25 cellular contexts compared by ENCODE assay signal in the genomic region with DNA sequence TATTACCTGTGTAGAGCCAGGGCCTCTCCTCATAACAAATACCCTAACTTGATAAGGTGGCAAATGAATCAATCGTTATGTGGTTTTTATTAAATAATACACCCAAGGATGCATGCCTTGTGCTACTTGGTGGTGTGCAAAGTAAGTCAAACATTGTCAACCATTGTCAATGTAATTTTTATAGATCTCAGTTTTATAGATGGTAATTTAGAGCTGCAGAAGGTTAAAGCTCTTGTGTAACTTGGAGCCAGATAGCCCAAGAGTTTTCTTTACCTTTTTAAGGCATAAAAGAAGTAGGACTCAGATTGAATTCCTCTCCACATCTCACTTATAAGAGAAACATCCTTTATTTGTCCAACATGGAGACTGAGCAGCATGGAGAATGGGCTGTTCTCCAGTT.
"Had no signal": no experiment of that assay in that cellular context is flagged by ENCODE, and none has a peak within 500 bp of the region (broad histone marks: within the 10 kb centered on the region; RNA-seq: fewer than 3 reads in every experiment).

No MANE protein-coding gene starts in this region.

- H3K4me3 ChIP-seq: ascending aorta, coronary artery, esophagus muscularis mucosa, gastroesophageal sphincter had no signal

- H3K9me3 ChIP-seq: ascending aorta, esophagus muscularis mucosa, gastroesophageal sphincter had no signal

- H3K4me1 ChIP-seq: ascending aorta, esophagus muscularis mucosa, gastroesophageal sphincter had no signal

- H3K27me3 ChIP-seq: ascending aorta, brain microvascular endothelial cell, esophagus muscularis mucosa, gastroesophageal sphincter had no signal

- DNase-seq: activated CD4-positive, alpha-beta memory T cell treated with anti-CD3 and anti-CD28 coated beads, Interleukin-2, amount 10 ng/mL, durations not matched to agents 7 days and 5 days; activated CD4-positive, alpha-beta T cell treated with anti-CD3 and anti-CD28 coated beads for 1 hour; activated CD4-positive, alpha-beta T cell treated with anti-CD3 and anti-CD28 coated beads for 4 hours; activated CD4-positive, alpha-beta T cell treated with anti-CD3 and anti-CD28 coated beads, Interleukin-2, amount 10 ng/mL, durations not matched to agents 7 days and 5 days; activated CD4-positive, alpha-beta T cell treated with anti-CD3 and anti-CD28 coated beads, Interleukin-2, amount 50 U/mL, for 4 hours; activated CD4-positive, CD25-positive, alpha-beta regulatory T cell; activated CD8-positive, alpha-beta memory T cell treated with anti-CD3 and anti-CD28 coated beads, Interleukin-2, amount 50 U/mL, for 48 hours; activated gamma-delta T cell; activated naive CD4-positive, alpha-beta T cell; activated naive CD4-positive, alpha-beta T cell treated with anti-CD3 and anti-CD28 coated beads, Interleukin-2, amount 10 ng/mL, durations not matched to agents 7 days and 5 days; activated naive CD8-positive, alpha-beta T cell treated with anti-CD3 and anti-CD28 coated beads, Interleukin-2, amount 10 ng/mL, durations not matched to agents 7 days and 5 days; activated T-cell treated with anti-CD3 and anti-CD28 coated beads for 4 hours; activated T-cell treated with anti-CD3 and anti-CD28 coated beads, Interleukin-2, amount 50 U/mL, for 24 hours; activated T-cell treated with anti-CD3 and anti-CD28 coated beads, Interleukin-2, amount 50 U/mL, for 72 hours; brain microvascular endothelial cell; effector CD4-positive, alpha-beta T cell; effector memory CD8-positive, alpha-beta T cell; erythroblast; foreskin melanocyte; T-helper 2 cell had no signal

- H3K27ac ChIP-seq: ascending aorta, brain microvascular endothelial cell, coronary artery, esophagus muscularis mucosa, gastroesophageal sphincter had no signal

- ATAC-seq: activated naive CD4-positive, alpha-beta T cell treated with anti-CD3 and anti-CD28 coated beads, Interleukin-2, amount 50 U/mL, for 72 hours; activated T-cell treated with anti-CD3 and anti-CD28 coated beads, Interleukin-2, amount 50 U/mL, for 72 hours; effector memory CD8-positive, alpha-beta T cell; gastroesophageal sphincter had no signal

- H3K36me3 ChIP-seq: ascending aorta, brain microvascular endothelial cell, esophagus muscularis mucosa, gastroesophageal sphincter had no signal
